In the genomic region with DNA sequence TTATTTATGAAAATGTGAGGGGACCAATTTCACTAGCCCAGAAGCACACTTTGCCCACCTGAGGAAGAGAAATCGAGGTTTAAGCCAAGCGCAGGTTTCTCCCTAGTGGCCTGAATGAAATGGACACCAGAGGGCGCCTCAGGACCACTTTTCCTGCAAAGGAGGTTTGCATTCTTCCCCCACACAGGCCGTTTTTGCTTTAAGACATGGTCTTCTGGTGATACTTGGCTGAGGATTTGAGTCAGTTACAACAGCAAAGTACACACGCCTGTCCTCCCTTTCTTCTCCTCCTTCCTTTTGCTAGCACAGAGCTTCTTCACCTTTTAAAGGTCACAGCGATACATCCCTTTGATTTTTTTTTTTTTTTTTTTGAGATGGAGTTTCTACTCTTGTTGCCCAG, we compare ENCODE assay signal across 8 cellular contexts. TPM values are rescaled to one million over a fixed set of nuclear protein-coding genes. Genes with fewer than 3 reads are reported as not detected.
DNase-seq lines count a peak whose midpoint lies in the region; ATAC-seq and TF ChIP-seq lines count a peak whose summit lies in the region.

No MANE protein-coding gene starts in this region.

- H3K27me3 Mint-ChIP-seq in brain, result peaks cover 3% of the 10 kb centered on the region

- H3K9me3 Mint-ChIP-seq in brain, result no peaks in the 10 kb centered on the region

- peak; percentile 25 for DNase-seq in NK-92 treated with Interleukin-12 subunit alpha and Interleukin-12 subunit beta, amount 100 ng/mL, for 24 hours (lab: John Stamatoyannopoulos, UW)
- DNase-seq in NK-92 (lab: John Stamatoyannopoulos, UW; ENCODE audit: unreplicated experiment), result no peak
- DNase-seq in NCI-H2029 treated with DMSO at 0.1 percent for 48 hours (lab: John Stamatoyannopoulos, UW), result peak; percentile 45
- peak; percentile 59 for DNase-seq in UCSD-AML1 (lab: John Stamatoyannopoulos, UW; ENCODE audit: unreplicated experiment)
- DNase-seq in iPS-NIHi7 (ENCODE audit: extremely low spot score), result peak; percentile 92
- peak; percentile 81 for DNase-seq in stimulated activated CD4-positive, alpha-beta T cell treated with anti-CD3 and anti-CD28 coated beads, Interleukin-12 subunit alpha, Interleukin-12 subunit beta, amount 100 ng/mL, for 4 hours

- no peak for ATAC-seq in HG03097 (IDR thresholded peaks at IDR 0.05; ENCODE audit: low FRiP score, unreplicated experiment)

- no peak overlapping the region for H3K4me3 Mint-ChIP-seq in brain

- TF ChIP-seq CTCF in brain (conservative IDR thresholded peaks at IDR 0.05), result peak; percentile 91 to 94

- peak overlapping the region; percentile 48 to 89 (median 68) for H3K27ac Mint-ChIP-seq in brain

- peaks cover 17% of the 10 kb centered on the region for H3K4me1 Mint-ChIP-seq in brain

- peaks cover 20% of the 10 kb centered on the region for H3K36me3 Mint-ChIP-seq in brain

RNA-seq across cellular contexts. Expression of gene PLA2G2E, which starts 5.4 kb away (rescaled TPM):
- polyA plus RNA-seq in brain (ENCODE audit: insufficient read depth, low read depth, low replicate concordance), result not detected

RNA-seq across cellular contexts. Expression of gene OTUD3, which starts 35.9 kb away (rescaled TPM):
- polyA plus RNA-seq in brain (ENCODE audit: insufficient read depth, low read depth, low replicate concordance), result 2.8 TPM
